Comparison of ENCODE assay signal across 1 cellular context in the genomic region with DNA sequence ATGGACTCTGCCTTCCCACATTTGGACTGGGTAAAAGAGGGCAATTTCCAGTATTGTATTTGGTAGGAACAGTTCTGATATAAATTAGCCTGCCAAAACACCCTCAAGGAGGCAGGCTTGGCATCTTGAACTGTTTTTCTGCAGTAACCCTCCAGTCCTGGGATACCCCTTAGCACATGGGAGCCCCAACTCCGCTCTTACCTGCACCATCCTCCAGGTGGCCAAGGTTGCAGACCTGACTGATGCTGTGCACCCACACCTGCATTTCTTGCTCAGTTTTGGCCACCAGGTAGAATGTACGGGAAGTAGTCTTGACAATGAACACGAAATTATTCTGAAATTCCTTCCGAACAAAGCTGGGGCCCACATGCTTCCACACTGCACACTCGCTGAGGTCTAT.
TF ChIP-seq lines count a peak whose summit lies in the region.

No MANE protein-coding gene starts in this region.

TF ChIP-seq in K562, 482 proteins besides CTCF, POLR2A, EP300 and RAD21:
- no peak for TF ChIP-seq MTA3 (IDR thresholded peaks at IDR 0.05; ENCODE audit: borderline replicate concordance)
